ENCODE assay signal across 27 cellular contexts in the genomic region with DNA sequence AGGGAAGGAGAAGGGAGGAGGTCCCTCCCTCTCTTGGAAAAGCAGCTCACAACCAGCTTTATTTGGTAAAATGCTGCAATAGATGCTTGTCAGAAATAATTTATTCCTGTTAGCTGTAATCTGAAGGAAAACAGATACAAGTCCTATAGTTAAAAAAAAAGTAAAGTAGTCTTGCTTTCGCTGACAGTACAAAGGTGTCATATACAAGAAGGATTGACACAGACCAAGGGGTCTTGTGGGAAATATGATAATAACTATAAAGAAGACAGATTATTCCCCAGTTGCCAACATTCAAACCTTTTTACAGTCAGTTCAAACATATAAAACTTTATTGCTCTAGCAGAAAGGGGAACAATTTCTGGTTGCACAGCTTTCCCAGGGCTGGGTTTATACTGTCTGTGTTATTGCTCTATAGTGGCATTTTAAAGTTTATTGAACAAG.
DNase-seq lines count a peak whose midpoint lies in the region; ATAC-seq and TF ChIP-seq lines count a peak whose summit lies in the region.
"Had no signal": no experiment of that assay in that cellular context is flagged by ENCODE, and none has a peak within 500 bp of the region (broad histone marks: within the 10 kb centered on the region; RNA-seq: fewer than 3 reads in every experiment).

No MANE protein-coding gene starts in this region.

- POLR2A ChIA-PET in HEK293 (lab: Yijun Ruan, JAX) = interaction anchor here (0.6 kb wide), 1 partner anchor 144 kb away, joined by 5 read pairs; no protein-coding TSS in a partner anchor
- POLR2A ChIA-PET in CD8-positive, alpha-beta T cell (lab: Charles Lee) = no interaction called here

- peak in 3 of 4 donors; percentile 26 to 71 (median 68) for TF ChIP-seq EP300 in sigmoid colon (IDR thresholded peaks at IDR 0.05)

- H3K4me1 Mint-ChIP-seq in CD8-positive, alpha-beta T cell (ENCODE audit: low read depth) = no peaks in the 10 kb centered on the region
- H3K4me1 Mint-ChIP-seq: activated naive CD8-positive, alpha-beta T cell treated with anti-CD3 and anti-CD28 coated beads, Interleukin-2, amount 50 U/mL, for 24 hours had no signal

- intact Hi-C loops in left colon (cut with DNase I, micrococcal nuclease) (no loop called here), sigmoid colon (cut with DNase I) (loop anchor here (1.0 to 10.0 kb wide), 4 partner anchors 123 to 361 kb away; no protein-coding TSS in a partner anchor), upper lobe of right lung (cut with DNase I) (no loop called here)
- intact Hi-C loops in CD8-positive, alpha-beta T cell (cut with DNase I, micrococcal nuclease) = no loop called here

- H3K27me3 ChIP-seq in adipocyte (replicated peaks; ENCODE audit: control insufficient read depth, insufficient read depth, low read length) (no peaks in the 10 kb centered on the region), sigmoid colon (no peaks in the 10 kb centered on the region), upper lobe of right lung (no peaks in the 10 kb centered on the region)
- H3K27me3 ChIP-seq in CD8-positive, alpha-beta T cell (ENCODE audit: insufficient read depth, low read length) = no peaks in the 10 kb centered on the region
- H3K27me3 ChIP-seq: brain microvascular endothelial cell, tibial nerve had no signal

- no peak for TF ChIP-seq CTCF in HEK293 (tag by site-specific recombination; IDR thresholded peaks at IDR 0.05)
- no peak for TF ChIP-seq CTCF in sigmoid colon (IDR thresholded peaks at IDR 0.05)
- TF ChIP-seq CTCF in CD8-positive, alpha-beta T cell (IDR thresholded peaks at IDR 0.05) = no peak
- no peak for TF ChIP-seq CTCF in upper lobe of right lung (IDR thresholded peaks at IDR 0.05)

- no peaks in the 10 kb centered on the region for H3K9me3 ChIP-seq in HEK293 (ENCODE audit: control insufficient read depth, insufficient read depth, low read depth, low read length)
- no peaks in the 10 kb centered on the region for H3K9me3 ChIP-seq in adipocyte (ENCODE audit: control insufficient read depth, low read length)
- H3K9me3 ChIP-seq in sigmoid colon = no peaks in the 10 kb centered on the region
- no peaks in the 10 kb centered on the region for H3K9me3 ChIP-seq in CD8-positive, alpha-beta T cell (ENCODE audit: low read length)
- no peaks in the 10 kb centered on the region for H3K9me3 ChIP-seq in upper lobe of right lung
- H3K9me3 ChIP-seq: tibial nerve had no signal

- H3K4me3 ChIP-seq in HEK293 (ENCODE audit: low read depth, low read length) = no peak overlapping the region
- H3K4me3 ChIP-seq in adipocyte (ENCODE audit: low read length) = no peak overlapping the region
- H3K4me3 ChIP-seq in sigmoid colon = no peak overlapping the region
- no peak overlapping the region for H3K4me3 ChIP-seq in CD8-positive, alpha-beta T cell (ENCODE audit: low read depth, low read length)
- no peak overlapping the region for H3K4me3 ChIP-seq in upper lobe of right lung
- H3K4me3 ChIP-seq: tibial nerve had no signal

- H3K36me3 ChIP-seq in HEK293 (ENCODE audit: control insufficient read depth in 2 of 2, insufficient read depth in 1 of 2, low read length in 2 of 2) = no peaks in the 10 kb centered on the region
- no peaks in the 10 kb centered on the region for H3K36me3 ChIP-seq in adipocyte (ENCODE audit: control insufficient read depth, insufficient read depth, low read length, severe bottlenecking)
- H3K36me3 ChIP-seq in sigmoid colon = no peaks in the 10 kb centered on the region
- H3K36me3 ChIP-seq in CD8-positive, alpha-beta T cell (ENCODE audit: insufficient read depth, low read length) = no peaks in the 10 kb centered on the region
- H3K36me3 ChIP-seq in upper lobe of right lung = no peaks in the 10 kb centered on the region
- H3K36me3 ChIP-seq: brain microvascular endothelial cell, tibial nerve had no signal

- peak; percentile 55 for DNase-seq in adipocyte (ENCODE audit: low read depth)
- DNase-seq in left colon = peak in 1 of 2 donors; percentile 19
- no peak for DNase-seq in sigmoid colon
- DNase-seq in CD8-positive, alpha-beta T cell = no peak
- no peak for DNase-seq in upper lobe of right lung
- DNase-seq in NCI-H510A (lab: John Stamatoyannopoulos, UW) = no peak
- DNase-seq: activated CD4-positive, CD25-positive, alpha-beta regulatory T cell treated with anti-CD3 and anti-CD28 coated beads, Interleukin-2, amount 50 U/mL, for 72 hours; activated CD8-positive, alpha-beta T cell treated with anti-CD3 and anti-CD28 coated beads, Interleukin-2, amount 10 ng/mL, durations not matched to agents 7 days and 5 days; activated gamma-delta T cell treated with Interleukin-2 at 50 U/mL for 16 hours; activated naive CD8-positive, alpha-beta T cell treated with anti-CD3 and anti-CD28 coated beads, Interleukin-2, amount 50 U/mL, for 24 hours; brain microvascular endothelial cell; COR-L47; DMS79; effector memory CD4-positive, alpha-beta T cell; GF-D8; KBM-7; kidney glomerular epithelial cell; mammary epithelial cell; NCI-H2171; NCI-H524; occipital lobe; SHP77 treated with DMSO at 0.1 percent for 48 hours; stimulated activated CD4-positive, alpha-beta T cell treated with anti-CD3 and anti-CD28 coated beads, Interleukin-12 subunit alpha, Interleukin-12 subunit beta, amount 100 ng/mL, for 4 hours; stimulated activated naive CD8-positive, alpha-beta T cell treated with anti-CD3 and anti-CD28 coated beads, Interleukin-15, Interleukin-2, amounts not matched to agents 100 U/mL and 50 U/mL, for 24 hours had no signal

- no peaks in the 10 kb centered on the region for H3K27me3 Mint-ChIP-seq in CD8-positive, alpha-beta T cell (ENCODE audit: low read depth)
- H3K27me3 Mint-ChIP-seq: activated naive CD8-positive, alpha-beta T cell treated with anti-CD3 and anti-CD28 coated beads, Interleukin-2, amount 50 U/mL, for 24 hours had no signal

- H3K27ac Mint-ChIP-seq in CD8-positive, alpha-beta T cell = no peak overlapping the region
- H3K27ac Mint-ChIP-seq: activated CD8-positive, alpha-beta T cell treated with anti-CD3 and anti-CD28 coated beads, Interleukin-2, amount 10 ng/mL, durations not matched to agents 7 days and 5 days; activated naive CD8-positive, alpha-beta T cell treated with anti-CD3 and anti-CD28 coated beads, Interleukin-2, amount 50 U/mL, for 24 hours had no signal

- H3K27ac ChIP-seq in HEK293 (ENCODE audit: extremely low read depth, low read depth, low read length) = no peak overlapping the region
- peak overlapping the region; percentile 77 to 87 (median 80) for H3K27ac ChIP-seq in sigmoid colon
- H3K27ac ChIP-seq in CD8-positive, alpha-beta T cell (ENCODE audit: low read depth, low read length) = no peak overlapping the region
- H3K27ac ChIP-seq in upper lobe of right lung = no peak overlapping the region
- H3K27ac ChIP-seq: brain microvascular endothelial cell, tibial nerve had no signal

- no peak overlapping the region for H3K9ac ChIP-seq in adipocyte (ENCODE audit: low read length)

- WGBS in sigmoid colon, 2 donors = 12 to 63% methylated on average over 1 of the region's 1 CpG

- CTCF ChIA-PET in HEK293 (lab: Yijun Ruan, JAX) = interaction anchor here (0.6 to 1.9 kb wide), 5 partner anchors 9 to 1757 kb away, joined by 3 to 12 read pairs (median 3); no protein-coding TSS in a partner anchor
- CTCF ChIA-PET in CD8-positive, alpha-beta T cell (lab: Charles Lee) = no interaction called here

- H3K4me1 ChIP-seq in HEK293 (ENCODE audit: control insufficient read depth, insufficient read depth, low read length) (peaks cover 6% of the 10 kb centered on the region; the same call in 1 of the 2 replicates), adipocyte (ENCODE audit: control insufficient read depth, insufficient read depth, low read length) (peaks cover 24% of the 10 kb centered on the region), sigmoid colon (peaks cover 0 to 100% (median 98%) of the 10 kb centered on the region in 4 donors), upper lobe of right lung (peaks cover 31% of the 10 kb centered on the region)
- H3K4me1 ChIP-seq in CD8-positive, alpha-beta T cell (ENCODE audit: insufficient read depth, low read length) = no peaks in the 10 kb centered on the region

- no peaks in the 10 kb centered on the region for H3K9me3 Mint-ChIP-seq in CD8-positive, alpha-beta T cell
- H3K9me3 Mint-ChIP-seq: activated naive CD8-positive, alpha-beta T cell treated with anti-CD3 and anti-CD28 coated beads, Interleukin-2, amount 50 U/mL, for 24 hours had no signal

- ATAC-seq in left colon (peak; percentile 79), GM21576 (IDR thresholded peaks at IDR 0.05; ENCODE audit: unreplicated experiment) (no peak), upper lobe of right lung (no peak)
- no peak for ATAC-seq in CD8-positive, alpha-beta T cell
- ATAC-seq: activated CD8-positive, alpha-beta T cell treated with anti-CD3 and anti-CD28 coated beads, Interleukin-2, amount 10 ng/mL, durations not matched to agents 7 days and 5 days; activated naive CD8-positive, alpha-beta T cell treated with anti-CD3 and anti-CD28 coated beads, Interleukin-2, amount 50 U/mL, for 24 hours; stimulated activated naive CD8-positive, alpha-beta T cell treated with anti-CD3 and anti-CD28 coated beads, Interleukin-15, Interleukin-2, amounts not matched to agents 100 U/mL and 50 U/mL, for 24 hours had no signal

- no peak overlapping the region for H3K4me3 Mint-ChIP-seq in CD8-positive, alpha-beta T cell
- H3K4me3 Mint-ChIP-seq: activated CD8-positive, alpha-beta T cell treated with anti-CD3 and anti-CD28 coated beads, Interleukin-2, amount 10 ng/mL, durations not matched to agents 7 days and 5 days; activated naive CD8-positive, alpha-beta T cell treated with anti-CD3 and anti-CD28 coated beads, Interleukin-2, amount 50 U/mL, for 24 hours had no signal

- H3K36me3 Mint-ChIP-seq in CD8-positive, alpha-beta T cell = no peaks in the 10 kb centered on the region

- TF ChIP-seq POLR2A in sigmoid colon (IDR thresholded peaks at IDR 0.05) = no peak

TF ChIP-seq in HEK293, 187 proteins besides CTCF, POLR2A, EP300 and RAD21 (continues in another document):
- TF ChIP-seq HOXD13 (CRISPR knock-in tag; IDR thresholded peaks at IDR 0.05; ENCODE audit: borderline replicate concordance) = no peak
- no peak for TF ChIP-seq ZFHX2 (tag by site-specific recombination; conservative IDR thresholded peaks at IDR 0.05)
- no peak for TF ChIP-seq ZNF214 (tag by site-specific recombination; IDR thresholded peaks at IDR 0.05; ENCODE audit: borderline replicate concordance)
- TF ChIP-seq, protein P1, sequence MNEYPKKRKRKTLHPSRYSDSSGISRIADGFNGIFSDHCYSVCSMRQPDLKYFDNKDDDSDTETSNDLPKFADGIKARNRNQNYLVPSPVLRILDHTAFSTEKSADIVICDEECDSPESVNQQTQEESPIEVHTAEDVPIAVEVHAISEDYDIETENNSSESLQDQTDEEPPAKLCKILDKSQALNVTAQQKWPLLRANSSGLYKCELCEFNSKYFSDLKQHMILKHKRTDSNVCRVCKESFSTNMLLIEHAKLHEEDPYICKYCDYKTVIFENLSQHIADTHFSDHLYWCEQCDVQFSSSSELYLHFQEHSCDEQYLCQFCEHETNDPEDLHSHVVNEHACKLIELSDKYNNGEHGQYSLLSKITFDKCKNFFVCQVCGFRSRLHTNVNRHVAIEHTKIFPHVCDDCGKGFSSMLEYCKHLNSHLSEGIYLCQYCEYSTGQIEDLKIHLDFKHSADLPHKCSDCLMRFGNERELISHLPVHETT (tag by site-specific recombination; IDR thresholded peaks at IDR 0.05) = no peak
- TF ChIP-seq ZNF10 (tag by site-specific recombination; IDR thresholded peaks at IDR 0.05) = no peak

Comparison
In these comparisons a context has a peak if more than half of its experiments do, and no peak if none do; other contexts are left out.
1. H3K27ac ChIP-seq: peak in sigmoid colon (4 of 4); none in HEK293 (single experiment), CD8-positive, alpha-beta T cell (single experiment) and upper lobe of right lung (single experiment).